In the genomic region with DNA sequence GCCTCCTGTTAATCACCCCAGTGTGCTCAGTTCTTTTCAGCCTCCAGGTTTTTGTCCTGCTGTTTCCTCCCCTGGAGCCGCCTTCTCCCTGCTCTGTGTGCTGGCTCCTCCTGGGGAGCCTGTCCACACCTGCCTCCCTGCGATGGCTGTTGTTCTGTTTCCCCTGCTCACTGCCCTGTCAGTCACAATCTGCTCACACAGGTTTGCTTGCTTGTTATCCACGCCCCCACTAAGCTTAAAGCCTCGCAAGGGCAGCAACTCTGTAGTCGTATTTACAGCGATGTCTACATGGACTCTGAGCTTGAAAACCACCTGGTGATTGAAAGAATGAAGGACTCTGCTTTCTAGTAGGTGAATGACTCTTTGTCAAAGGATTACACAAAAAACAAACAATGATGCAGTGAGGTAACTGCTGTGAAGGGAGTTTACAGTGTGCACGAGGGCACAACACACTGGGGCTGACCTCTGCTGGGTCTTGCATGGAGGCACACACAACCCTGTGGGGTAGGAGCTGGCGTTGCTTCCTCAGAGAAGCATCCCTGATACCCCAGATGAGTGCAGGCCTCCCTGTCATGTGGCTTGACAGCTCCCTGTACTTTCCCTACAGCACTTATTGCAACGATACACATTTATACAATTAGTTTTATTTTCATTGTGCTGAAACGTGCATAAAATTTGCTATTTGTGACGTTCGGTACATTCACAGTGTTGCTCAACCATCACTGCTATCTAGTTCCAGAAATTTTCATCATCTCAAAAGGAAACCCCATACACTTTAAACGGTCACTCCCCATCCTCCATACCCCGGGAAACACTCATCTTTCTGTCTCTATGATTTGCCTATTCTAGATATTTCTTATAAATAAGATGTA, we compare ENCODE assay signal across 12 cellular contexts. TPM values are rescaled to one million over a fixed set of nuclear protein-coding genes. Genes with fewer than 3 reads are reported as not detected.
DNase-seq lines count a peak whose midpoint lies in the region; TF ChIP-seq lines count a peak whose summit lies in the region.
"Had no signal": no experiment of that assay in that cellular context is flagged by ENCODE, and none has a peak within 500 bp of the region (broad histone marks: within the 10 kb centered on the region; RNA-seq: fewer than 3 reads in every experiment).

No MANE protein-coding gene starts in this region.

- TF ChIP-seq CTCF in RWPE1 (conservative IDR thresholded peaks at IDR 0.05; ENCODE audit: low read depth) (no peak), tibial nerve (IDR thresholded peaks at IDR 0.05) (no peak)

- POLR2A ChIA-PET in RWPE1 (lab: Yijun Ruan, JAX; ENCODE audit: low non-redundant PET): no interaction called here

- H3K27me3 ChIP-seq in tibial nerve: no peaks in the 10 kb centered on the region
- H3K27me3 ChIP-seq: body of pancreas had no signal

- H3K9me3 ChIP-seq in tibial nerve: no peaks in the 10 kb centered on the region
- H3K9me3 ChIP-seq: body of pancreas, esophagus squamous epithelium had no signal

- peak overlapping the region; percentile 17; the same call in 1 of the 2 replicates for H3K27ac ChIP-seq in RWPE1
- no peak overlapping the region for H3K27ac ChIP-seq in tibial nerve
- H3K27ac ChIP-seq: body of pancreas, esophagus squamous epithelium had no signal

- no peak for TF ChIP-seq POLR2A in tibial nerve (IDR thresholded peaks at IDR 0.05)

- peak; percentile 52 for DNase-seq in AG08395 (ENCODE audit: low spot score)
- peak; percentile 77 for DNase-seq in GM04503 (ENCODE audit: low read depth)
- peak; percentile 72 for DNase-seq in RWPE1 (ENCODE audit: low spot score)
- DNase-seq in fibroblast of peridontal ligament (ENCODE audit: extremely low read depth): peak; percentile 74
- no peak for DNase-seq in amniotic stem cell (lab: John Stamatoyannopoulos, UW)
- no peak for DNase-seq in LoVo (ENCODE audit: low spot score)
- no peak for DNase-seq in activated gamma-delta T cell treated with Interleukin-2 at 50 U/mL for 16 hours
- no peak for DNase-seq in tibial nerve (ENCODE audit: low spot score in 2 of 2)
- DNase-seq: activated CD4-positive, alpha-beta T cell treated with anti-CD3 and anti-CD28 coated beads, Interleukin-2, amount 50 U/mL, for 4 hours; body of pancreas; CD8-positive, alpha-beta T cell; esophagus squamous epithelium had no signal

- CTCF ChIA-PET in RWPE1 (lab: Yijun Ruan, JAX): interaction anchor here (0.6 to 1.2 kb wide), 5 partner anchors 40 to 845 kb away, joined by 3 to 5 read pairs (median 3); no protein-coding TSS in a partner anchor

- 62 to 71% methylated on average over 14 of the region's 14 CpGs for WGBS in tibial nerve, 2 donors

- H3K36me3 ChIP-seq in tibial nerve: no peaks in the 10 kb centered on the region
- H3K36me3 ChIP-seq: esophagus squamous epithelium had no signal

- TF ChIP-seq EP300 in tibial nerve (IDR thresholded peaks at IDR 0.05): no peak

- no peak overlapping the region for H3K4me3 ChIP-seq in tibial nerve
- H3K4me3 ChIP-seq: body of pancreas, esophagus squamous epithelium had no signal

- no peaks in the 10 kb centered on the region for H3K4me1 ChIP-seq in tibial nerve
- H3K4me1 ChIP-seq: body of pancreas had no signal

RNA-seq across cellular contexts. Expression of gene TEX48, which starts 39.7 kb away (rescaled TPM):
- total RNA-seq in tibial nerve: not detected
- total RNA-seq: body of pancreas; CD8-positive, alpha-beta T cell; esophagus squamous epithelium had no signal

Comparison
In these comparisons a context has a peak if more than half of its experiments do, and no peak if none do; other contexts are left out.
1. DNase-seq: peak in AG08395 (single experiment), GM04503 (single experiment), RWPE1 (single experiment) and fibroblast of peridontal ligament (single experiment); none in amniotic stem cell (single experiment), LoVo (single experiment), activated gamma-delta T cell treated with Interleukin-2 at 50 U/mL for 16 hours (single experiment) and tibial nerve (0 of 2).